In genomic region chr3:134250717-134251220, GRCh38 we compare ENCODE assay signal across 8 cellular contexts. TPM values are rescaled to one million over a fixed set of nuclear protein-coding genes. Genes with fewer than 3 reads are reported as not detected.
DNase-seq lines count a peak whose midpoint lies in the region; ATAC-seq and TF ChIP-seq lines count a peak whose summit lies in the region.

RYK (minus strand) TSS chr3:134250859; CDS start chr3:134250654, 205 bp downstream.

- peak within 1 kb of the TSS; percentile 91 for H2AFZ ChIP-seq in parathyroid adenoma

- H3K27ac ChIP-seq in parathyroid adenoma (peak within 1 kb of the TSS; percentile 74), tibial artery (peak within 1 kb of the TSS; percentile 91 to 94)

- POLR2A ChIA-PET in GM10248 (lab: Yijun Ruan, JAX) = no interaction called here
- POLR2A ChIA-PET in activated naive CD8-positive, alpha-beta T cell treated with anti-CD3 and anti-CD28 coated beads, Interleukin-2, amount 10 ng/mL, durations not matched to agents 7 days and 5 days (lab: Charles Lee) = interaction anchor here (0.6 to 1.3 kb wide), 4 partner anchors 11 to 236 kb away, joined by 3 to 5 read pairs (median 4); partner anchors contain the start of genes ANAPC13 and CEP63

- H3K36me3 ChIP-seq in parathyroid adenoma (ENCODE audit: control insufficient read depth, insufficient read depth, low read length) (no peaks in the 10 kb centered on the region), tibial artery (no peaks in the 10 kb centered on the region)

- intact Hi-C loops in Right ventricle myocardium inferior (cut with DNase I) (loop anchor here (5.0 kb wide), 1 partner anchor 127 kb away; no protein-coding TSS in a partner anchor), tibial artery (cut with DNase I; ENCODE audit: low total_unique reads) (no loop called here)

- no peaks in the 10 kb centered on the region for H3K36me3 Mint-ChIP-seq in activated naive CD8-positive, alpha-beta T cell treated with anti-CD3 and anti-CD28 coated beads, Interleukin-2, amount 10 ng/mL, durations not matched to agents 7 days and 5 days

- H3K9me3 ChIP-seq in parathyroid adenoma (ENCODE audit: control insufficient read depth, low read length) = no peaks in the 10 kb centered on the region
- no peaks in the 10 kb centered on the region for H3K9me3 ChIP-seq in tibial artery

- H3K27me3 ChIP-seq in parathyroid adenoma (ENCODE audit: control insufficient read depth, insufficient read depth, low read length) = no peaks in the 10 kb centered on the region
- no peaks in the 10 kb centered on the region for H3K27me3 ChIP-seq in tibial artery

- CTCF ChIA-PET in GM10248 (lab: Yijun Ruan, JAX) = interaction anchor here (1.0 to 3.1 kb wide), 2 partner anchors 12 to 62 kb away, joined by 3 to 12 read pairs; no protein-coding TSS in a partner anchor

- H3K4me3 Mint-ChIP-seq in activated naive CD8-positive, alpha-beta T cell treated with anti-CD3 and anti-CD28 coated beads, Interleukin-2, amount 10 ng/mL, durations not matched to agents 7 days and 5 days = peak within 1 kb of the TSS; percentile 94

- ATAC-seq in HG02571 (IDR thresholded peaks at IDR 0.05; ENCODE audit: unreplicated experiment) (peak; percentile 81), Right ventricle myocardium inferior (peak; percentile 96)
- ATAC-seq in activated naive CD8-positive, alpha-beta T cell treated with anti-CD3 and anti-CD28 coated beads, Interleukin-2, amount 10 ng/mL, durations not matched to agents 7 days and 5 days (ENCODE audit: low read depth) = peak; percentile 84

- H3K4me1 Mint-ChIP-seq in activated naive CD8-positive, alpha-beta T cell treated with anti-CD3 and anti-CD28 coated beads, Interleukin-2, amount 10 ng/mL, durations not matched to agents 7 days and 5 days = peaks cover 34% of the 10 kb centered on the region

- peaks cover 20% of the 10 kb centered on the region for H3K27me3 Mint-ChIP-seq in activated naive CD8-positive, alpha-beta T cell treated with anti-CD3 and anti-CD28 coated beads, Interleukin-2, amount 10 ng/mL, durations not matched to agents 7 days and 5 days

- H3K9ac ChIP-seq in parathyroid adenoma = no peak within 1 kb of the TSS

- DNase-seq in GM10248 (ENCODE audit: extremely low spot score) (peak; percentile 90), NCI-H1048 (lab: John Stamatoyannopoulos, UW) (peak; percentile 63), SKM-1 treated with dmso at 0.1 percent for 144 hours (lab: John Stamatoyannopoulos, UW; ENCODE audit: unreplicated experiment) (peak; percentile 70), Right ventricle myocardium inferior (ENCODE audit: missing footprints) (peak; percentile 92), tibial artery (peak; percentile 74 to 88)
- peak; percentile 86 for DNase-seq in activated naive CD8-positive, alpha-beta T cell treated with anti-CD3 and anti-CD28 coated beads, Interleukin-2, amount 10 ng/mL, durations not matched to agents 7 days and 5 days

- TF ChIP-seq CTCF in GM10248 (IDR thresholded peaks at IDR 0.05; ENCODE audit: control extremely low read depth, extremely low read depth, low read depth, missing control alignments) (no peak), parathyroid adenoma (IDR thresholded peaks at IDR 0.05) (no peak), tibial artery (IDR thresholded peaks at IDR 0.05) (no peak)

- peak within 1 kb of the TSS; percentile 89 for H3K4me2 ChIP-seq in parathyroid adenoma (ENCODE audit: low read length)

- H3K27ac Mint-ChIP-seq in activated naive CD8-positive, alpha-beta T cell treated with anti-CD3 and anti-CD28 coated beads, Interleukin-2, amount 10 ng/mL, durations not matched to agents 7 days and 5 days = peak within 1 kb of the TSS; percentile 92

- H3K9me3 Mint-ChIP-seq in activated naive CD8-positive, alpha-beta T cell treated with anti-CD3 and anti-CD28 coated beads, Interleukin-2, amount 10 ng/mL, durations not matched to agents 7 days and 5 days = no peaks in the 10 kb centered on the region

- H3K79me2 ChIP-seq in parathyroid adenoma = peaks cover 21% of the 10 kb centered on the region

- H3K4me1 ChIP-seq in parathyroid adenoma = peaks cover 8% of the 10 kb centered on the region
- H3K4me1 ChIP-seq in tibial artery = peaks cover 0 to 52% (median 35%) of the 10 kb centered on the region in 4 donors

- H3K4me3 ChIP-seq in parathyroid adenoma (ENCODE audit: low read depth, low read length) = peak within 1 kb of the TSS; percentile 76
- H3K4me3 ChIP-seq in tibial artery = peak within 1 kb of the TSS; percentile 68 to 89

RNA-seq across cellular contexts. Expression of gene RYK, which starts in this region (rescaled TPM):
- 10 to 100 TPM; 23.3 to 23.4 TPM for total RNA-seq in activated naive CD8-positive, alpha-beta T cell treated with anti-CD3 and anti-CD28 coated beads, Interleukin-2, amount 10 ng/mL, durations not matched to agents 7 days and 5 days
- total RNA-seq in Right ventricle myocardium inferior = 40.6 TPM

Comparison
In these comparisons a context has a peak if more than half of its experiments do, and no peak if none do; other contexts are left out.
1. Peak in every context shown above with its lines: DNase-seq, ATAC-seq, H3K4me3 ChIP-seq and H3K27ac ChIP-seq.